Comparison of ENCODE assay signal across 9 cellular contexts in genomic region chr15:70892002-70892911, GRCh38. TPM values are rescaled to one million over a fixed set of nuclear protein-coding genes. Genes with fewer than 3 reads are reported as not detected.
DNase-seq lines count a peak whose midpoint lies in the region; ATAC-seq, FAIRE-seq and TF ChIP-seq lines count a peak whose summit lies in the region.
"Had no signal": no experiment of that assay in that cellular context is flagged by ENCODE, and none has a peak within 500 bp of the region (broad histone marks: within the 10 kb centered on the region; RNA-seq: fewer than 3 reads in every experiment).

Gene LRRC49, plus strand, starts transcription at chr15:70892826. Its CDS starts 69 bp downstream, at chr15:70892895.
Gene THAP10, minus strand, starts transcription at chr15:70892433. Its CDS starts 161 bp downstream, at chr15:70892272.

- dilution Hi-C loops in keratinocyte (cut with MboI; ENCODE audit: extremely low pct_ligation_motif_present, low sequenced_read_pairs): no loop called here

- H4K20me1 ChIP-seq in keratinocyte (ENCODE audit: control insufficient read depth, extremely low read depth, insufficient read depth, low read length): no peaks in the 10 kb centered on the region
- H4K20me1 ChIP-seq: BLaER1 treated with 17β-estradiol and CSF1 and Interleukin-3, amounts not matched to agents 10 nM and 100 nM had no signal

- H3K27me3 ChIP-seq in colonic mucosa (no peaks in the 10 kb centered on the region), keratinocyte (ENCODE audit: control insufficient read depth, extremely low read depth, insufficient read depth, low read length) (no peaks in the 10 kb centered on the region), small intestine (ENCODE audit: control insufficient read depth in 2 of 2, insufficient read depth in 2 of 2, low read length in 2 of 2) (no peaks in the 10 kb centered on the region)
- H3K27me3 ChIP-seq: BLaER1 treated with 17β-estradiol and CSF1 and Interleukin-3, amounts not matched to agents 10 nM and 100 nM had no signal

- no peak for TF ChIP-seq CTCF in colonic mucosa (IDR thresholded peaks at IDR 0.05)
- TF ChIP-seq CTCF in keratinocyte (optimal IDR thresholded peaks at IDR 0.05 in 1 of 3, IDR thresholded peaks at IDR 0.05 in 1 of 3, conservative IDR thresholded peaks at IDR 0.05 in 1 of 3; ENCODE audit: extremely low read depth in 1 of 3, insufficient read depth in 2 of 3, low read length in 3 of 3): no peak

- H3K36me3 ChIP-seq in colonic mucosa (no peaks in the 10 kb centered on the region), keratinocyte (ENCODE audit: control insufficient read depth in 2 of 2, extremely low read depth in 1 of 2, insufficient read depth in 2 of 2, low read length in 2 of 2) (no peaks in the 10 kb centered on the region), small intestine (ENCODE audit: control insufficient read depth in 2 of 2, insufficient read depth in 2 of 2, low read length in 2 of 2) (no peaks in the 10 kb centered on the region)
- H3K36me3 ChIP-seq: BLaER1 treated with 17β-estradiol and CSF1 and Interleukin-3, amounts not matched to agents 10 nM and 100 nM had no signal

- POLR2A ChIA-PET in activated CD4-positive, alpha-beta T cell treated with anti-CD3 and anti-CD28 coated beads for 36 hours (lab: Charles Lee): no interaction called here

- 1 to 3% (median 1%) methylated on average over 57 to 61 of the region's 61 CpGs for WGBS in small intestine, 3 donors

- peak within 1 kb of the TSS; percentile 73 for H3K4me3 ChIP-seq in colonic mucosa
- H3K4me3 ChIP-seq in keratinocyte (ENCODE audit: control insufficient read depth in 2 of 3, extremely low read depth in 1 of 3, insufficient read depth in 2 of 3, low read depth in 1 of 3, low read length in 3 of 3): peak within 1 kb of the TSS; percentile 89 to 99 (median 94)
- H3K4me3 ChIP-seq in small intestine (ENCODE audit: low read depth in 1 of 2, low read length in 2 of 2): peak within 1 kb of the TSS; percentile 37 to 75
- H3K4me3 ChIP-seq: BLaER1 treated with 17β-estradiol and CSF1 and Interleukin-3, amounts not matched to agents 10 nM and 100 nM had no signal

- peaks cover 9% of the 10 kb centered on the region for H3K4me1 Mint-ChIP-seq in activated CD4-positive, alpha-beta T cell treated with anti-CD3 and anti-CD28 coated beads for 36 hours
- H3K4me1 Mint-ChIP-seq in T-helper 1 cell treated with Interleukin-12 subunit alpha and Interleukin-12 subunit beta and Interleukin-4 antibody, amounts not matched to agents 30 μg/mL and 1 μg/mL, for 36 hours (ENCODE audit: low read depth): peaks cover 9% of the 10 kb centered on the region

- H3K4me2 ChIP-seq in keratinocyte (ENCODE audit: control insufficient read depth, extremely low read depth, insufficient read depth, low read depth, low read length): peak within 1 kb of the TSS; percentile 98
- H3K4me2 ChIP-seq: BLaER1 treated with 17β-estradiol and CSF1 and Interleukin-3, amounts not matched to agents 10 nM and 100 nM had no signal

- peaks cover 39% of the 10 kb centered on the region for H3K27me3 Mint-ChIP-seq in activated CD4-positive, alpha-beta T cell treated with anti-CD3 and anti-CD28 coated beads for 36 hours
- peaks cover 68% of the 10 kb centered on the region for H3K27me3 Mint-ChIP-seq in T-helper 1 cell treated with Interleukin-12 subunit alpha and Interleukin-12 subunit beta and Interleukin-4 antibody, amounts not matched to agents 30 μg/mL and 1 μg/mL, for 36 hours (ENCODE audit: low read depth)

- CTCF ChIA-PET in activated CD4-positive, alpha-beta T cell treated with anti-CD3 and anti-CD28 coated beads for 36 hours (lab: Charles Lee): interaction anchor here (0.5 to 1.7 kb wide), 5 partner anchors 13 to 810 kb away, joined by 3 to 8 read pairs (median 3); no protein-coding TSS in a partner anchor

- no peaks in the 10 kb centered on the region for H3K9me3 ChIP-seq in colonic mucosa
- H3K9me3 ChIP-seq in keratinocyte (ENCODE audit: control insufficient read depth, low read depth, low read length): no peaks in the 10 kb centered on the region
- H3K9me3 ChIP-seq in small intestine (ENCODE audit: control insufficient read depth, low read depth): no peaks in the 10 kb centered on the region

- H3K27ac Mint-ChIP-seq in activated CD4-positive, alpha-beta T cell treated with anti-CD3 and anti-CD28 coated beads for 36 hours: peak within 1 kb of the TSS; percentile 70
- H3K27ac Mint-ChIP-seq in T-helper 1 cell treated with Interleukin-12 subunit alpha and Interleukin-12 subunit beta and Interleukin-4 antibody, amounts not matched to agents 30 μg/mL and 1 μg/mL, for 36 hours: peak within 1 kb of the TSS; percentile 62

- peak; percentile 86 for ATAC-seq in activated CD4-positive, alpha-beta T cell treated with anti-CD3 and anti-CD28 coated beads for 36 hours
- ATAC-seq in HG02763 (IDR thresholded peaks at IDR 0.05; ENCODE audit: unreplicated experiment): peak; percentile 68

- H3K4me1 ChIP-seq in colonic mucosa (no peaks in the 10 kb centered on the region), keratinocyte (ENCODE audit: control insufficient read depth, extremely low read depth, insufficient read depth, low read length) (peaks cover 23% of the 10 kb centered on the region), small intestine (ENCODE audit: control insufficient read depth in 2 of 2, insufficient read depth in 1 of 2, low read depth in 1 of 2, low read length in 1 of 2) (peaks cover 0 to 7% of the 10 kb centered on the region in 2 donors)
- H3K4me1 ChIP-seq: BLaER1 treated with 17β-estradiol and CSF1 and Interleukin-3, amounts not matched to agents 10 nM and 100 nM had no signal

- H3K79me2 ChIP-seq in keratinocyte (ENCODE audit: control insufficient read depth, insufficient read depth, low read length): peaks cover 18% of the 10 kb centered on the region

- intact Hi-C loops in activated CD4-positive, alpha-beta T cell treated with anti-CD3 and anti-CD28 coated beads for 36 hours (cut with DNase I, micrococcal nuclease): loop anchor here in 1 of 2 experiments (1.0 kb wide), 1 partner anchor 129 kb away; the partner anchor contains the start of gene UACA
- intact Hi-C loops in colonic mucosa (cut with DNase I): no loop called here

- peak within 1 kb of the TSS; percentile 71 for H3K27ac ChIP-seq in colonic mucosa
- H3K27ac ChIP-seq in keratinocyte (ENCODE audit: control insufficient read depth, insufficient read depth, low read length): peak within 1 kb of the TSS; percentile 84
- H3K27ac ChIP-seq in small intestine (ENCODE audit: low read depth in 1 of 2, low read length in 1 of 2): peak within 1 kb of the TSS; percentile 55 to 85
- H3K27ac ChIP-seq: BLaER1 treated with 17β-estradiol and CSF1 and Interleukin-3, amounts not matched to agents 10 nM and 100 nM had no signal

- peak within 1 kb of the TSS; percentile 99 for H2AFZ ChIP-seq in keratinocyte (ENCODE audit: control insufficient read depth, low read length)

- H3K36me3 Mint-ChIP-seq in activated CD4-positive, alpha-beta T cell treated with anti-CD3 and anti-CD28 coated beads for 36 hours (ENCODE audit: low read depth): no peaks in the 10 kb centered on the region
- no peaks in the 10 kb centered on the region for H3K36me3 Mint-ChIP-seq in T-helper 1 cell treated with Interleukin-12 subunit alpha and Interleukin-12 subunit beta and Interleukin-4 antibody, amounts not matched to agents 30 μg/mL and 1 μg/mL, for 36 hours (ENCODE audit: low read depth)

- H3K9me3 Mint-ChIP-seq in activated CD4-positive, alpha-beta T cell treated with anti-CD3 and anti-CD28 coated beads for 36 hours (ENCODE audit: low read depth): no peaks in the 10 kb centered on the region
- no peaks in the 10 kb centered on the region for H3K9me3 Mint-ChIP-seq in T-helper 1 cell treated with Interleukin-12 subunit alpha and Interleukin-12 subunit beta and Interleukin-4 antibody, amounts not matched to agents 30 μg/mL and 1 μg/mL, for 36 hours

- peaks cover 2% of the 10 kb centered on the region for H3K9me1 ChIP-seq in keratinocyte (ENCODE audit: control insufficient read depth, extremely low read depth, insufficient read depth, low read length)

- peak; percentile 71 for DNase-seq in activated CD4-positive, alpha-beta T cell treated with anti-CD3 and anti-CD28 coated beads for 36 hours
- DNase-seq in activated CD4-positive, alpha-beta T cell treated with anti-CD3 and anti-CD28 coated beads for 1 hour: no peak
- DNase-seq in NCI-H146 (lab: John Stamatoyannopoulos, UW) (peak; percentile 97), colonic mucosa (peak; percentile 89), keratinocyte (ENCODE audit: low read depth, low spot score) (peak; percentile 58), small intestine (peak; percentile 88)

- peak; percentile 93 for FAIRE-seq in keratinocyte (lab: Jason Lieb, UNC)
- no peak for FAIRE-seq in small intestine (lab: Jason Lieb, UNC)

- peak within 1 kb of the TSS; percentile 84 for H3K4me3 Mint-ChIP-seq in activated CD4-positive, alpha-beta T cell treated with anti-CD3 and anti-CD28 coated beads for 36 hours
- H3K4me3 Mint-ChIP-seq in T-helper 1 cell treated with Interleukin-12 subunit alpha and Interleukin-12 subunit beta and Interleukin-4 antibody, amounts not matched to agents 30 μg/mL and 1 μg/mL, for 36 hours: peak within 1 kb of the TSS; percentile 78

- H3K9ac ChIP-seq in colonic mucosa (ENCODE audit: low read depth in 2 of 2, low read length in 2 of 2) (peak within 1 kb of the TSS; percentile 57 to 68), keratinocyte (ENCODE audit: control insufficient read depth, extremely low read depth, insufficient read depth, low read length) (peak within 1 kb of the TSS; percentile 80)
- H3K9ac ChIP-seq: BLaER1 treated with 17β-estradiol and CSF1 and Interleukin-3, amounts not matched to agents 10 nM and 100 nM had no signal

RNA-seq across cellular contexts. Expression of gene LRRC49, which starts in this region (rescaled TPM):
- total RNA-seq in activated CD4-positive, alpha-beta T cell treated with anti-CD3 and anti-CD28 coated beads for 36 hours: under 1 TPM; 0.14 to 0.62 TPM
- total RNA-seq in colonic mucosa: 1 to 10 TPM; 2.4 to 2.8 TPM
- polyA plus RNA-seq in keratinocyte: 7.1 to 9.9 TPM (median 7.9 TPM) in 3 replicates
- 3.8 TPM for polyA plus RNA-seq in keratinocyte (2011; ENCODE audit: low read depth)
- 6.1 and 10.4 TPM in 2 replicates for polyA plus RNA-seq in keratinocyte (2011; cell fraction: cytosol; rRNA removed)
- polyA plus RNA-seq in keratinocyte (2011; cell fraction: nucleus; rRNA removed): 8.5 and 10.8 TPM in 2 replicates
- polyA plus RNA-seq in keratinocyte (2012; ENCODE audit: low replicate concordance): 5.2 and 9.2 TPM in 2 replicates
- 4.5 to 11.1 TPM (median 8.0 TPM) in 3 replicates for polyA minus RNA-seq in keratinocyte
- polyA minus RNA-seq in keratinocyte (2011; cell fraction: cytosol; rRNA and poly(A)+ RNA removed): 5.0 TPM
- polyA minus RNA-seq in keratinocyte (2011; cell fraction: nucleus; rRNA and poly(A)+ RNA removed): 7.0 and 18.8 TPM in 2 replicates
- 1 to 10 TPM in 1 of 3 donors, under 1 TPM in 2; 0.81 to 2.0 (median 0.89) TPM for polyA plus RNA-seq in small intestine

RNA-seq across cellular contexts. Expression of gene THAP10, which starts in this region (rescaled TPM):
- under 1 TPM; 0.12 to 0.27 TPM for total RNA-seq in activated CD4-positive, alpha-beta T cell treated with anti-CD3 and anti-CD28 coated beads for 36 hours
- total RNA-seq in colonic mucosa: 1 to 10 TPM; 2.3 to 5.0 TPM
- polyA plus RNA-seq in keratinocyte: 1.8 to 3.1 TPM (median 2.5 TPM) in 3 replicates
- 2.4 TPM for polyA plus RNA-seq in keratinocyte (2011; ENCODE audit: low read depth)
- polyA plus RNA-seq in keratinocyte (2011; cell fraction: cytosol; rRNA removed): 1.8 and 3.0 TPM in 2 replicates
- polyA plus RNA-seq in keratinocyte (2011; cell fraction: nucleus; rRNA removed): 1.5 and 1.7 TPM in 2 replicates
- polyA plus RNA-seq in keratinocyte (2012; ENCODE audit: low replicate concordance): 1.1 and 1.5 TPM in 2 replicates
- polyA minus RNA-seq in keratinocyte: 0.16 to 1.2 TPM (median 0.69 TPM) in 3 replicates
- 3.5 TPM for polyA minus RNA-seq in keratinocyte (2011; cell fraction: cytosol; rRNA and poly(A)+ RNA removed)
- 0.84 and 0.85 TPM in 2 replicates for polyA minus RNA-seq in keratinocyte (2011; cell fraction: nucleus; rRNA and poly(A)+ RNA removed)
- 1 to 10 TPM in 2 of 3 donors, under 1 TPM in 1; 0.89 to 2.4 (median 1.1) TPM for polyA plus RNA-seq in small intestine

Comparison
In these comparisons a context has a peak if more than half of its experiments do, and no peak if none do; other contexts are left out.
1. Peak in DNase-seq and ATAC-seq in activated CD4-positive, alpha-beta T cell treated with anti-CD3 and anti-CD28 coated beads for 36 hours; RNA of the genes that start here not detected or under 1 TPM.